7 cellular contexts compared by ENCODE assay signal in the genomic region with DNA sequence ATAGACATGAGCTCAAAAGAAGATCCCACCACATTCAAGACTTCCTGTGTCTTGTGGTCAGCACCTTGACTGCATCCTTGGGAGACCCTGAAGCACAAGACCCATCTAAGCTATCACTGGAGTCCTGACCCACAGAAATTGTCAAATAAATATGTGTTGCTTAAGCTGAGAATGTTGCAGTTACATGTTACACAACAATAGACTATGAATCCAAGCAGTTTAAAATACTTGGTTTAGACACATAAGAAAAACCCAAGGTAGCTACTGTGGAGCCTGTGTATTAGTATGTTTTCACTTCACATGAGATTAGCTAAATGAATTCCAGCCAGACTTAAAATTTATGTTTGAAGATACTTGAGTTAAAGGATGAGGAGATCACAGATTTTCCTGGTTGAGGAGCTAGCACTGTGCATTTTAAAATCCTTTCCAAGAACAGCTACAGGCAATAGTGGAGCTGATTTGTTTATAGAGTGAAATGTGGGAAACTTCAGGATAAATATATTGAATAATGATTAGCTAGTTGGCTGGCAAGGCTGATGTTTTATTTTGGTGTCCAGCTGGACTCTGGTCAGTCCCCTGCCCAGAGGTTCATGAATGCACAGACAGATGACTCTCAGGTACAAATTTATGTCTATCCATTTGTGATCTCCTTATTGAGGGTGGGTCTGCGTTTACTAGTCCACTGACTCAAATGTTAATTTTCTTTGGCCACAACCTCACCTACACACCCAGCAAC.
"Had no signal": no experiment of that assay in that cellular context is flagged by ENCODE, and none has a peak within 500 bp of the region (broad histone marks: within the 10 kb centered on the region; RNA-seq: fewer than 3 reads in every experiment).

No MANE protein-coding gene starts in this region.

- H3K4me3 ChIP-seq: GM12878 had no signal

- FAIRE-seq: GM12878, GM12891, GM12892, GM18507, GM19239 had no signal

- ATAC-seq: GM12878 had no signal

- DNase-seq: GDM1, GF-D8 had no signal
